Comparison of ENCODE assay signal across 12 cellular contexts in genomic region chr5:52738095-52738506, GRCh38. TPM values are rescaled to one million over a fixed set of nuclear protein-coding genes. Genes with fewer than 3 reads are reported as not detected.
A peak's percentile ranks its signal among the peaks of the same experiment; 100 is the strongest.
DNase-seq lines count a peak whose midpoint lies in the region; ATAC-seq, FAIRE-seq and TF ChIP-seq lines count a peak whose summit lies in the region.
"Had no signal": no experiment of that assay in that cellular context is flagged by ENCODE, and none has a peak within 500 bp of the region (broad histone marks: within the 10 kb centered on the region; RNA-seq: fewer than 3 reads in every experiment).

No MANE protein-coding gene starts in this region.

- H3K4me3 ChIP-seq in cardiac muscle cell (no peak overlapping the region), adrenal gland (no peak overlapping the region)
- H3K4me3 ChIP-seq: hepatocyte, psoas muscle had no signal

- H3K27ac ChIP-seq in cardiac muscle cell (peak overlapping the region; percentile 5), adrenal gland (peak overlapping the region; percentile 6 to 73 (median 29))
- H3K27ac ChIP-seq: hepatocyte, HL-60, psoas muscle had no signal

- FAIRE-seq in GM12891 (lab: Jason Lieb, UNC), result no peak

- no peaks in the 10 kb centered on the region for H3K36me3 ChIP-seq in cardiac muscle cell
- H3K36me3 ChIP-seq in adrenal gland (replicated peaks in 1 of 2), result no peaks in the 10 kb centered on the region

- peak; percentile 32 to 57 for DNase-seq in cardiac muscle cell (ENCODE audit: low read depth in 1 of 2, low spot score in 1 of 2)
- DNase-seq in Right ventricle myocardium inferior (ENCODE audit: missing footprints), result no peak
- DNase-seq in adrenal gland, result peak in 4 of 7 donors; percentile 19 to 44 (median 26)
- no peak for DNase-seq in GM12891 (ENCODE audit: insufficient read length, low spot score)
- DNase-seq in NCI-H2081 treated with DMSO at 0.1 percent for 48 hours (lab: John Stamatoyannopoulos, UW), result no peak
- no peak for DNase-seq in RPMI8226
- no peak for DNase-seq in left ventricle myocardium superior
- DNase-seq: NCI-H2171, psoas muscle had no signal

- TF ChIP-seq POLR2A in adrenal gland (IDR thresholded peaks at IDR 0.05) (no peak), GM12891 (IDR thresholded peaks at IDR 0.05; ENCODE audit: low read depth, low read length) (no peak)

- no peak for ATAC-seq in Right ventricle myocardium inferior
- peak; percentile 67 for ATAC-seq in HG03354 (IDR thresholded peaks at IDR 0.05; ENCODE audit: poor library complexity, severe bottlenecking, unreplicated experiment)
- no peak for ATAC-seq in left ventricle myocardium superior
- ATAC-seq: psoas muscle had no signal

- no peaks in the 10 kb centered on the region for H3K9me3 ChIP-seq in cardiac muscle cell (ENCODE audit: low read depth)
- H3K9me3 ChIP-seq in adrenal gland (replicated peaks in 1 of 3), result no peaks in the 10 kb centered on the region
- H3K9me3 ChIP-seq: psoas muscle had no signal

- peaks cover 10% of the 10 kb centered on the region for H3K4me1 ChIP-seq in cardiac muscle cell (ENCODE audit: low read depth)
- H3K4me1 ChIP-seq in adrenal gland (replicated peaks in 1 of 2), result peaks cover 22 to 30% of the 10 kb centered on the region in 2 donors
- H3K4me1 ChIP-seq: psoas muscle had no signal

- intact Hi-C loops in Right ventricle myocardium inferior (cut with DNase I), result no loop called here
- intact Hi-C loops in adrenal gland (cut with DNase I), result no loop called here
- intact Hi-C loops in left ventricle myocardium superior (cut with micrococcal nuclease), result no loop called here

- H3K27me3 ChIP-seq in cardiac muscle cell (no peaks in the 10 kb centered on the region), adrenal gland (no peaks in the 10 kb centered on the region)
- H3K27me3 ChIP-seq: hepatocyte had no signal

- no peak for TF ChIP-seq CTCF in cardiac muscle cell (IDR thresholded peaks at IDR 0.05; ENCODE audit: low read depth, low read length)
- TF ChIP-seq CTCF in adrenal gland (IDR thresholded peaks at IDR 0.05), result no peak

TF ChIP-seq in GM12891, 5 proteins besides CTCF, POLR2A, EP300 and RAD21:
- TF ChIP-seq POLR2AphosphoS5 (IDR thresholded peaks at IDR 0.05; ENCODE audit: low read depth, low read length), result no peak
- TF ChIP-seq PAX5 (IDR thresholded peaks at IDR 0.05; ENCODE audit: insufficient read depth, low read length, severe bottlenecking), result no peak
- no peak for TF ChIP-seq POU2F2 (IDR thresholded peaks at IDR 0.05; ENCODE audit: low read depth, low read length)
- TF ChIP-seq SPI1 (IDR thresholded peaks at IDR 0.05; ENCODE audit: low read depth, low read length), result no peak
- TF ChIP-seq TAF1 (IDR thresholded peaks at IDR 0.05; ENCODE audit: low read depth, low read length), result no peak

RNA-seq across cellular contexts. Expression of gene ITGA1, which starts 49.6 kb away (rescaled TPM):
- 2.9 and 6.8 TPM in 2 replicates for total RNA-seq in cardiac muscle cell
- polyA plus RNA-seq in cardiac muscle cell, result 2.1 and 7.3 TPM in 2 replicates
- total RNA-seq in Right ventricle myocardium inferior, result 29.9 TPM
- total RNA-seq in adrenal gland, result 100 to 1,000 TPM; 137 to 371 (median 157) TPM
- polyA plus RNA-seq in adrenal gland, result 10 to 100 TPM; 30.0 to 80.3 (median 39.5) TPM
- 2.1 TPM for polyA plus RNA-seq in GM12891 (2012; ENCODE audit: low read depth, missing spikeins)
- total RNA-seq in left ventricle myocardium superior, result 29.2 TPM

RNA-seq across cellular contexts. Expression of gene PELO, which starts 49.6 kb away (rescaled TPM):
- total RNA-seq in cardiac muscle cell (15.3 and 15.6 TPM in 2 replicates), Right ventricle myocardium inferior (20.5 TPM), adrenal gland (100 to 1,000 TPM in 3 of 8 donors, 10 to 100 TPM in 5; 60.3 to 147 (median 79.7) TPM), left ventricle myocardium superior (22.5 TPM)
- polyA plus RNA-seq in cardiac muscle cell (14.5 and 16.8 TPM in 2 replicates), adrenal gland (10 to 100 TPM; 17.8 to 52.4 (median 27.9) TPM)
- 6.0 TPM for polyA plus RNA-seq in GM12891 (2012; ENCODE audit: low read depth, missing spikeins)

Comparison
In these comparisons a context has a peak if more than half of its experiments do, and no peak if none do; other contexts are left out.
1. DNase-seq: peak in cardiac muscle cell (2 of 2) and adrenal gland (4 of 7); none in Right ventricle myocardium inferior (single experiment), GM12891 (single experiment), NCI-H2081 treated with DMSO at 0.1 percent for 48 hours (single experiment), RPMI8226 (single experiment) and left ventricle myocardium superior (single experiment).